Comparison of ENCODE assay signal across 26 cellular contexts in genomic region chr3:53226142-53226840, GRCh38.
"Had no signal": no experiment of that assay in that cellular context is flagged by ENCODE, and none has a peak within 500 bp of the region (broad histone marks: within the 10 kb centered on the region; RNA-seq: fewer than 3 reads in every experiment).

No MANE protein-coding gene starts in this region.

- H3K4me1 ChIP-seq: esophagus muscularis mucosa, foreskin keratinocyte, heart left ventricle, left ventricle myocardium inferior, prostate gland, testis, transverse colon, uterus had no signal

- DNase-seq: activated CD4-positive, alpha-beta T cell treated with anti-CD3 and anti-CD28 coated beads for 4 hours; activated CD4-positive, alpha-beta T cell treated with anti-CD3 and anti-CD28 coated beads, Interleukin-2, amount 50 U/mL, for 4 hours; activated effector memory CD4-positive, alpha-beta T cell treated with anti-CD3 and anti-CD28 coated beads, Interleukin-2, amount 50 U/mL, for 16 hours; activated naive CD8-positive, alpha-beta T cell treated with anti-CD3 and anti-CD28 coated beads, Interleukin-2, amount 50 U/mL, for 24 hours; activated T-cell treated with anti-CD3 and anti-CD28 coated beads for 4 hours; amygdala; caudate nucleus; foreskin keratinocyte; left ventricle myocardium inferior; mucosa of descending colon; ovary; retina; stimulated activated CD4-positive, alpha-beta T cell treated with anti-CD3 and anti-CD28 coated beads, Interleukin-15, amount 100 ng/mL, for 24 hours; stimulated activated naive CD8-positive, alpha-beta T cell treated with anti-CD3 and anti-CD28 coated beads, Interleukin-15, Interleukin-2, amounts not matched to agents 100 U/mL and 50 U/mL, for 24 hours; T-helper 1 cell; T-helper 9 cell; testis; transverse colon; uterus had no signal

- H3K9me3 ChIP-seq: esophagus muscularis mucosa, heart left ventricle, left ventricle myocardium inferior, mucosa of descending colon, ovary, prostate gland, testis, transverse colon, uterus had no signal

- H3K4me3 ChIP-seq: esophagus muscularis mucosa, heart left ventricle, left ventricle myocardium inferior, mucosa of descending colon, ovary, prostate gland, testis, transverse colon, uterus had no signal

- H3K27ac Mint-ChIP-seq: activated naive CD8-positive, alpha-beta T cell treated with anti-CD3 and anti-CD28 coated beads, Interleukin-2, amount 50 U/mL, for 24 hours; activated T-helper 1 cell treated with anti-CD3 and anti-CD28 coated beads, Interleukin-12 subunit alpha, Interleukin-12 subunit beta, Interleukin-2, Interleukin-4 antibody, amounts not matched to agents 30 ng/mL and 10 ng/mL and 1 ng/mL, durations not matched to agents 14 hours and 24 hours and 36 hours; nephron had no signal

- H3K36me3 ChIP-seq: ovary, uterus had no signal

- H3K27me3 ChIP-seq: esophagus muscularis mucosa, foreskin keratinocyte, heart left ventricle, ovary, testis, transverse colon, uterus had no signal

- H3K9me3 Mint-ChIP-seq: activated naive CD4-positive, alpha-beta T cell treated with anti-CD3 and anti-CD28 coated beads, Interleukin-2, amount 50 U/mL, for 24 hours; activated naive CD8-positive, alpha-beta T cell treated with anti-CD3 and anti-CD28 coated beads, Interleukin-2, amount 50 U/mL, for 24 hours; activated T-helper 1 cell treated with anti-CD3 and anti-CD28 coated beads, Interleukin-12 subunit alpha, Interleukin-12 subunit beta, Interleukin-2, Interleukin-4 antibody, amounts not matched to agents 30 ng/mL and 10 ng/mL and 1 ng/mL, durations not matched to agents 14 hours and 24 hours and 36 hours; nephron had no signal

- H3K27ac ChIP-seq: esophagus muscularis mucosa, foreskin keratinocyte, left ventricle myocardium inferior, ovary, prostate gland, testis, transverse colon, uterus, VCaP had no signal

- H3K27me3 Mint-ChIP-seq: activated naive CD4-positive, alpha-beta T cell treated with anti-CD3 and anti-CD28 coated beads, Interleukin-2, amount 50 U/mL, for 24 hours; activated naive CD8-positive, alpha-beta T cell treated with anti-CD3 and anti-CD28 coated beads, Interleukin-2, amount 50 U/mL, for 24 hours had no signal

- ATAC-seq: activated naive CD8-positive, alpha-beta T cell treated with anti-CD3 and anti-CD28 coated beads, Interleukin-2, amount 50 U/mL, for 24 hours; foreskin keratinocyte; heart left ventricle; mucosa of descending colon; stimulated activated naive CD8-positive, alpha-beta T cell treated with anti-CD3 and anti-CD28 coated beads, Interleukin-15, Interleukin-2, amounts not matched to agents 100 U/mL and 50 U/mL, for 24 hours had no signal

- H3K4me1 Mint-ChIP-seq: activated naive CD4-positive, alpha-beta T cell treated with anti-CD3 and anti-CD28 coated beads, Interleukin-2, amount 50 U/mL, for 24 hours; activated naive CD8-positive, alpha-beta T cell treated with anti-CD3 and anti-CD28 coated beads, Interleukin-2, amount 50 U/mL, for 24 hours; nephron had no signal

- H3K4me3 Mint-ChIP-seq: activated naive CD4-positive, alpha-beta T cell treated with anti-CD3 and anti-CD28 coated beads, Interleukin-2, amount 50 U/mL, for 24 hours; activated naive CD8-positive, alpha-beta T cell treated with anti-CD3 and anti-CD28 coated beads, Interleukin-2, amount 50 U/mL, for 24 hours; activated T-helper 1 cell treated with anti-CD3 and anti-CD28 coated beads, Interleukin-12 subunit alpha, Interleukin-12 subunit beta, Interleukin-2, Interleukin-4 antibody, amounts not matched to agents 30 ng/mL and 10 ng/mL and 1 ng/mL, durations not matched to agents 14 hours and 24 hours and 36 hours; nephron had no signal
